1 cellular context compared by ENCODE assay signal in the genomic region with DNA sequence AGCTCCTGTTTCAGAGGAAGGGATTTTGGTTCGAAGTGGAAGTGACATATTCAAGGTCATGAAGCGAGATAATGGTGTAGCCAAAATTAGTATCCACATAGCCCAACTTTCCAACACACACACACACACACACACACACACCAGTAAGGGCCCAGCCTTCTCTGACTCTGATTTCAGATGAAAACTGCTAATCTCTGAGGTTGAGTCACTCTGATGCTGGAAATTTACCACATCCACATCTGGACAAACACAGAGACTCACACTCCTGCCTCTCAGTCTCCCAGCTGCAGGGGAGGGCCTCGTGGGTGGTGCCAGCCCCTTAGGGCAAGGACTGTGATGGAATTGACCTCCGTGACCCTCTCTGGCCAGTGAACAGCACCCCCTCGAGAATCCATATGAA.
TF ChIP-seq lines count a peak whose summit lies in the region.

No MANE protein-coding gene starts in this region.

TF ChIP-seq in HepG2, 621 proteins besides CTCF, POLR2A, EP300 and RAD21:
- TF ChIP-seq, protein P1, sequence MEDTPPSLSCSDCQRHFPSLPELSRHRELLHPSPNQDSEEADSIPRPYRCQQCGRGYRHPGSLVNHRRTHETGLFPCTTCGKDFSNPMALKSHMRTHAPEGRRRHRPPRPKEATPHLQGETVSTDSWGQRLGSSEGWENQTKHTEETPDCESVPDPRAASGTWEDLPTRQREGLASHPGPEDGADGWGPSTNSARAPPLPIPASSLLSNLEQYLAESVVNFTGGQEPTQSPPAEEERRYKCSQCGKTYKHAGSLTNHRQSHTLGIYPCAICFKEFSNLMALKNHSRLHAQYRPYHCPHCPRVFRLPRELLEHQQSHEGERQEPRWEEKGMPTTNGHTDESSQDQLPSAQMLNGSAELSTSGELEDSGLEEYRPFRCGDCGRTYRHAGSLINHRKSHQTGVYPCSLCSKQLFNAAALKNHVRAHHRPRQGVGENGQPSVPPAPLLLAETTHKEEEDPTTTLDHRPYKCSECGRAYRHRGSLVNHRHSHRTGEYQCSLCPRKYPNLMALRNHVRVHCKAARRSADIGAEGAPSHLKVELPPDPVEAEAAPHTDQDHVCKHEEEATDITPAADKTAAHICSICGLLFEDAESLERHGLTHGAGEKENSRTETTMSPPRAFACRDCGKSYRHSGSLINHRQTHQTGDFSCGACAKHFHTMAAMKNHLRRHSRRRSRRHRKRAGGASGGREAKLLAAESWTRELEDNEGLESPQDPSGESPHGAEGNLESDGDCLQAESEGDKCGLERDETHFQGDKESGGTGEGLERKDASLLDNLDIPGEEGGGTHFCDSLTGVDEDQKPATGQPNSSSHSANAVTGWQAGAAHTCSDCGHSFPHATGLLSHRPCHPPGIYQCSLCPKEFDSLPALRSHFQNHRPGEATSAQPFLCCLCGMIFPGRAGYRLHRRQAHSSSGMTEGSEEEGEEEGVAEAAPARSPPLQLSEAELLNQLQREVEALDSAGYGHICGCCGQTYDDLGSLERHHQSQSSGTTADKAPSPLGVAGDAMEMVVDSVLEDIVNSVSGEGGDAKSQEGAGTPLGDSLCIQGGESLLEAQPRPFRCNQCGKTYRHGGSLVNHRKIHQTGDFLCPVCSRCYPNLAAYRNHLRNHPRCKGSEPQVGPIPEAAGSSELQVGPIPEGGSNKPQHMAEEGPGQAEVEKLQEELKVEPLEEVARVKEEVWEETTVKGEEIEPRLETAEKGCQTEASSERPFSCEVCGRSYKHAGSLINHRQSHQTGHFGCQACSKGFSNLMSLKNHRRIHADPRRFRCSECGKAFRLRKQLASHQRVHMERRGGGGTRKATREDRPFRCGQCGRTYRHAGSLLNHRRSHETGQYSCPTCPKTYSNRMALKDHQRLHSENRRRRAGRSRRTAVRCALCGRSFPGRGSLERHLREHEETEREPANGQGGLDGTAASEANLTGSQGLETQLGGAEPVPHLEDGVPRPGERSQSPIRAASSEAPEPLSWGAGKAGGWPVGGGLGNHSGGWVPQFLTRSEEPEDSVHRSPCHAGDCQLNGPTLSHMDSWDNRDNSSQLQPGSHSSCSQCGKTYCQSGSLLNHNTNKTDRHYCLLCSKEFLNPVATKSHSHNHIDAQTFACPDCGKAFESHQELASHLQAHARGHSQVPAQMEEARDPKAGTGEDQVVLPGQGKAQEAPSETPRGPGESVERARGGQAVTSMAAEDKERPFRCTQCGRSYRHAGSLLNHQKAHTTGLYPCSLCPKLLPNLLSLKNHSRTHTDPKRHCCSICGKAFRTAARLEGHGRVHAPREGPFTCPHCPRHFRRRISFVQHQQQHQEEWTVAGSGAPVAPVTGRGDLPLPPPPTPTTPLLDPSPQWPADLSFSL (CRISPR knock-in tag; IDR thresholded peaks at IDR 0.05): peak; percentile 59; the same call in 1 of the 2 replicates
- TF ChIP-seq NR2F6 (IDR thresholded peaks at IDR 0.05) (no peak), NR2F6 (CRISPR knock-in tag; IDR thresholded peaks at IDR 0.05) (peak; percentile 45; the same call in 1 of the 2 replicates), ZNF224 (CRISPR knock-in tag; IDR thresholded peaks at IDR 0.05) (no peak)
